In genomic region chr1:177669161-177669560, GRCh38 we compare ENCODE assay signal across 21 cellular contexts.
"Had no signal": no experiment of that assay in that cellular context is flagged by ENCODE, and none has a peak within 500 bp of the region (broad histone marks: within the 10 kb centered on the region; RNA-seq: fewer than 3 reads in every experiment).

No MANE protein-coding gene starts in this region.

- H3K27ac ChIP-seq: SJSA1, SK-N-MC had no signal

- FAIRE-seq: HepG2, RCC 7860 had no signal

- H3K4me1 ChIP-seq: SJSA1 had no signal

- H3K36me3 ChIP-seq: SJSA1 had no signal

- H3K4me3 ChIP-seq: SJSA1, SK-N-MC had no signal

- DNase-seq: IMR-90, Karpas-422, KG1, MM.1S, NCI-H1092 treated with DMSO at 0.1 percent for 48 hours, NCI-H1436, NCI-H187, NCI-H2029, NCI-H2081 treated with DMSO at 0.1 percent for 48 hours, NCI-H2171 treated with DMSO at 0.1 percent for 48 hours, NCI-H345, NCI-H446 treated with DMSO at 0.1 percent for 48 hours, NCI-H510A treated with DMSO at 0.1 percent for 48 hours, NCI-H526, Right ventricle myocardium superior, RPMI8226, SIG-M5 had no signal

- H3K9me3 ChIP-seq: SJSA1 had no signal

- H3K27me3 ChIP-seq: SJSA1 had no signal

- ATAC-seq: HepG2 had no signal
